In the genomic region with DNA sequence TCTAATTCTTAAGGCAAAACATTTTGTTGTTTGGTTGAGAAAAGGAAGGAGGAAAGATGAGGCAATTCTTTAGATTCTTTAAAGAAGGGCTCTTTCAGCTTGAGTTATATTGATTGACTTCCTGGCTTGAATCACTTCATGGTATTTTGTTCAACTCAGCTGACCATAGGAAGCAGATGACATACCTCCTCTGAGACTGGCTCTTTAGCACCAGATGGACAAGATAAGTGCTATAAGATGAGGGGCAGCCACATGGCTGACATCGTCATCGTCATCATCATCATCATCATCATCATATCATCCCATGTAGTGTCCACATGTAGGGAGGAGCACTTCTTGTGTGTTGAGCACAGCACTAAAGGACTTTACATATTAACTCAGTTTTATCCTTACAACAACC, we compare ENCODE assay signal across 22 cellular contexts.
DNase-seq lines count a peak whose midpoint lies in the region; ATAC-seq, FAIRE-seq and TF ChIP-seq lines count a peak whose summit lies in the region.
"Had no signal": no experiment of that assay in that cellular context is flagged by ENCODE, and none has a peak within 500 bp of the region (broad histone marks: within the 10 kb centered on the region; RNA-seq: fewer than 3 reads in every experiment).

No MANE protein-coding gene starts in this region.

- WGBS in IMR-90 (ENCODE audit: extremely low coverage in 2 of 2, insufficient read length in 1 of 2), 2 experiments: no CpG with 5 or more reads among the region's 2 CpGs
- 81 to 85% methylated on average over 2 of the region's 2 CpGs for WGBS in tibial nerve, 2 donors

- H2BK5ac ChIP-seq in IMR-90 (ENCODE audit: low read depth, low read length, poor library complexity, severe bottlenecking): no peak overlapping the region

- POLR2A ChIA-PET in IMR-90 (lab: Charles Lee; ENCODE audit: unreplicated experiment): no interaction called here

- no peak overlapping the region for H2BK15ac ChIP-seq in IMR-90 (ENCODE audit: low read depth, low read length)

- no peak for TF ChIP-seq RAD21 in IMR-90 (IDR thresholded peaks at IDR 0.05; ENCODE audit: low read length)

- no peaks in the 10 kb centered on the region for H3K27me3 ChIP-seq in IMR-90 (ENCODE audit: control insufficient read depth, insufficient read depth, low read length)
- no peaks in the 10 kb centered on the region for H3K27me3 ChIP-seq in tibial nerve
- H3K27me3 ChIP-seq: heart right ventricle had no signal

- no peak for TF ChIP-seq CTCF in IMR-90 (conservative IDR thresholded peaks at IDR 0.05; ENCODE audit: low read depth, low read length)
- TF ChIP-seq CTCF in tibial nerve (IDR thresholded peaks at IDR 0.05): no peak

- H3K9me1 ChIP-seq in IMR-90 (ENCODE audit: insufficient read depth, low read length): peaks cover 12% of the 10 kb centered on the region

- H2BK20ac ChIP-seq in IMR-90 (ENCODE audit: low read depth, low read length): no peak overlapping the region

- TF ChIP-seq POLR2A in IMR-90 (IDR thresholded peaks at IDR 0.05; ENCODE audit: low read depth, low read length) (no peak), tibial nerve (IDR thresholded peaks at IDR 0.05) (no peak)

- H3K79me1 ChIP-seq in IMR-90 (ENCODE audit: low read depth in 1 of 2, low read length in 2 of 2): no peaks in the 10 kb centered on the region

- no peak for ATAC-seq in IMR-90 (ENCODE audit: low read depth)
- ATAC-seq in SK-N-SH treated with all-trans-retinoic acid at 6 μM for 48 hours: no peak
- ATAC-seq: heart right ventricle, left ventricle myocardium superior, Right ventricle myocardium inferior had no signal

- H4K5ac ChIP-seq in IMR-90 (ENCODE audit: low read depth, low read length): no peak overlapping the region

- no TSS peak for BruUV-seq in IMR-90 (replicated peaks; lab: Mats Ljungman, UMichigan)

- no peaks in the 10 kb centered on the region for H3K9me3 ChIP-seq in IMR-90 (ENCODE audit: control insufficient read depth, insufficient read depth, low read length)
- no peaks in the 10 kb centered on the region for H3K9me3 ChIP-seq in tibial nerve
- H3K9me3 ChIP-seq: heart right ventricle had no signal

- H4K8ac ChIP-seq in IMR-90 (ENCODE audit: low read depth in 2 of 2, low read length in 2 of 2): no peak overlapping the region

- H3K23ac ChIP-seq in IMR-90 (ENCODE audit: low read depth, low read length): no peak overlapping the region

- H4K91ac ChIP-seq in IMR-90 (ENCODE audit: insufficient read depth, low read depth, low read length): no peak overlapping the region

- no peak for TF ChIP-seq EP300 in tibial nerve (IDR thresholded peaks at IDR 0.05)

- no peak overlapping the region for H3K56ac ChIP-seq in IMR-90 (ENCODE audit: extremely low read depth, insufficient read depth, low read length)

- H2BK120ac ChIP-seq in IMR-90 (ENCODE audit: low read depth, low read length): no peak overlapping the region

- peak; percentile 17 for FAIRE-seq in urothelium cell line (lab: Jason Lieb, UNC)

- dilution Hi-C loops in IMR-90 (cut with HindIII; ENCODE audit: low sequenced_read_pairs, unreplicated experiment): no loop called here

- in situ Hi-C loops in IMR-90 (cut with MboI; ENCODE audit: low sequenced_read_pairs): no loop called here

- 0 out of 2 replicates have a peak overlapping the region, but pooled peaks have one; percentile 28 for H3K14ac ChIP-seq in IMR-90 (replicated peaks; ENCODE audit: low read depth, low read length)

- H3K4me2 ChIP-seq in IMR-90 (ENCODE audit: low read depth, low read length): no peak overlapping the region

- H3K4ac ChIP-seq in IMR-90 (ENCODE audit: low read depth, low read length): peak overlapping the region; percentile 43; the same call in 1 of the 2 replicates

- no peak overlapping the region for H3K9ac ChIP-seq in IMR-90 (ENCODE audit: low read depth, low read length)

- H2AFZ ChIP-seq in IMR-90 (replicated peaks; ENCODE audit: low read length, poor library complexity): no peak overlapping the region

- H3K4me1 ChIP-seq in IMR-90 (ENCODE audit: control insufficient read depth, insufficient read depth, low read length) (peaks cover 14% of the 10 kb centered on the region), tibial nerve (peaks cover 0 to 37% (median 22%) of the 10 kb centered on the region in 4 donors)

- H3K36me3 ChIP-seq in IMR-90 (ENCODE audit: control insufficient read depth, insufficient read depth, low read length): no peaks in the 10 kb centered on the region
- no peaks in the 10 kb centered on the region for H3K36me3 ChIP-seq in tibial nerve
- H3K36me3 ChIP-seq: heart right ventricle had no signal

- H3K27ac ChIP-seq in IMR-90 (ENCODE audit: insufficient read depth, low read length) (no peak overlapping the region), tibial nerve (no peak overlapping the region)

- CTCF ChIA-PET in IMR-90 (lab: Yijun Ruan, JAX): no interaction called here

- H3K4me3 ChIP-seq in IMR-90 (ENCODE audit: insufficient read depth, low read depth, low read length): no peak overlapping the region
- no peak overlapping the region for H3K4me3 ChIP-seq in tibial nerve
- H3K4me3 ChIP-seq: heart right ventricle had no signal

- no peaks in the 10 kb centered on the region for H4K20me1 ChIP-seq in IMR-90 (ENCODE audit: insufficient read depth, low read length)

- no peak overlapping the region for H2AK9ac ChIP-seq in IMR-90 (replicated peaks; ENCODE audit: low read depth, low read length, poor library complexity)

- peak overlapping the region; percentile 79 for H2AK5ac ChIP-seq in IMR-90 (ENCODE audit: low read depth, low read length)

- no peak for DNase-seq in IMR-90
- peak; percentile 19 for DNase-seq in fibroblast of gingiva (ENCODE audit: low read depth)
- no peak for DNase-seq in urothelium cell line (ENCODE audit: low spot score)
- no peak for DNase-seq in nucleus accumbens (lab: John Stamatoyannopoulos, UW)
- no peak for DNase-seq in tibial nerve (ENCODE audit: low spot score in 2 of 2)
- no peak for DNase-seq in NCI-H128 (lab: John Stamatoyannopoulos, UW; ENCODE audit: unreplicated experiment)
- DNase-seq: activated CD4-positive, alpha-beta T cell treated with anti-CD3 and anti-CD28 coated beads, Interleukin-2, amount 50 U/mL, for 48 hours; activated naive CD4-positive, alpha-beta T cell treated with Interleukin-2 at 50 U/mL for 16 hours; aorta; DMS79 treated with DMSO at 0.1 percent for 48 hours; heart right ventricle; Kasumi-1; left ventricle myocardium superior; NCI-H1092; NCI-H2081; NCI-H510A; nephron progenitor cell; posterior cingulate gyrus; stimulated activated CD4-positive, alpha-beta T cell treated with anti-CD3 and anti-CD28 coated beads, Interleukin-1b, Interleukin-23, amount 100 ng/mL, for 48 hours; stimulated activated naive CD4-positive, alpha-beta T cell had no signal

- H3K18ac ChIP-seq in IMR-90 (ENCODE audit: low read depth, low read length): no peak overlapping the region

- intact Hi-C loops in IMR-90 (cut with micrococcal nuclease): no loop called here

TF ChIP-seq in IMR-90, 13 proteins besides CTCF, POLR2A, EP300 and RAD21 (continues in another document):
- no peak for TF ChIP-seq RCOR1 (IDR thresholded peaks at IDR 0.05; ENCODE audit: insufficient replicate concordance, low read length)
- TF ChIP-seq ELK1 (IDR thresholded peaks at IDR 0.05; ENCODE audit: borderline replicate concordance, low read depth, low read length): no peak
- no peak for TF ChIP-seq MAZ (IDR thresholded peaks at IDR 0.05; ENCODE audit: borderline replicate concordance, low read depth, low read length)
- no peak for TF ChIP-seq CHD1 (IDR thresholded peaks at IDR 0.05; ENCODE audit: low read depth, low read length)
- no peak for TF ChIP-seq BHLHE40 (IDR thresholded peaks at IDR 0.05; ENCODE audit: low read depth, low read length)
- TF ChIP-seq FOS (IDR thresholded peaks at IDR 0.05; ENCODE audit: low read depth, low read length): no peak
- no peak for TF ChIP-seq MXI1 (IDR thresholded peaks at IDR 0.05; ENCODE audit: borderline replicate concordance, low read depth, low read length)
- TF ChIP-seq MAFK (IDR thresholded peaks at IDR 0.05; ENCODE audit: low read depth, low read length): no peak
- no peak for TF ChIP-seq RFX5 (IDR thresholded peaks at IDR 0.05; ENCODE audit: low read depth, low read length)
- TF ChIP-seq SMC3 (IDR thresholded peaks at IDR 0.05; ENCODE audit: low read depth, low read length): no peak

TF ChIP-seq in SK-N-SH treated with all-trans-retinoic acid at 6 μM for 48 hours, 23 proteins besides CTCF, POLR2A, EP300 and RAD21:
- TF ChIP-seq CSDC2 (CRISPR knock-in tag; IDR thresholded peaks at IDR 0.05) (no peak), OSR1 (CRISPR knock-in tag; IDR thresholded peaks at IDR 0.05) (no peak), ZNF8 (CRISPR knock-in tag; IDR thresholded peaks at IDR 0.05) (no peak), ISL1 (CRISPR knock-in tag; IDR thresholded peaks at IDR 0.05) (peak; percentile 65)
